ENCODE assay signal across 8 cellular contexts in genomic region chr1:156338180-156338973, GRCh38. TPM values are rescaled to one million over a fixed set of nuclear protein-coding genes. Genes with fewer than 3 reads are reported as not detected.
DNase-seq lines count a peak whose midpoint lies in the region; ATAC-seq and TF ChIP-seq lines count a peak whose summit lies in the region.

Gene CCT3, minus strand, starts transcription at chr1:156338292. Its CDS starts 108 bp downstream, at chr1:156338184.
Gene TSACC, plus strand, starts transcription at chr1:156338526. Its CDS starts 1,232 bp downstream, at chr1:156339758.

- H3K23ac ChIP-seq in neuronal stem cell (ENCODE audit: low read depth, low read length, poor library complexity): peak within 1 kb of the TSS; percentile 60

- peak within 1 kb of the TSS; percentile 84 for H2BK5ac ChIP-seq in neuronal stem cell (ENCODE audit: low read length)

- ATAC-seq in gastroesophageal sphincter: peak; percentile 99

- peak within 1 kb of the TSS; percentile 77 for H3K4me2 ChIP-seq in neuronal stem cell (ENCODE audit: insufficient read depth, low read length, poor library complexity, severe bottlenecking)

- peak within 1 kb of the TSS; percentile 86 for H3K4me3 ChIP-seq in HFF-Myc (replicated peaks; ENCODE audit: low read depth, low read length)
- peak within 1 kb of the TSS; percentile 57 for H3K4me3 ChIP-seq in SJSA1
- peak within 1 kb of the TSS; percentile 48 to 77 for H3K4me3 ChIP-seq in gastroesophageal sphincter
- peak within 1 kb of the TSS; percentile 57 to 94 for H3K4me3 ChIP-seq in neuronal stem cell (ENCODE audit: low read length in 2 of 2)
- H3K4me3 ChIP-seq in subcutaneous abdominal adipose tissue (ENCODE audit: low read depth in 1 of 5, low read length in 5 of 5): peak within 1 kb of the TSS; percentile 77 to 98 (median 91)

- no peaks in the 10 kb centered on the region for H3K79me1 ChIP-seq in neuronal stem cell (ENCODE audit: low read depth, low read length)

- H4K91ac ChIP-seq in neuronal stem cell (ENCODE audit: low read depth, low read length, poor library complexity): no peak within 1 kb of the TSS

- H3K4me1 Mint-ChIP-seq in activated naive CD4-positive, alpha-beta T cell treated with anti-CD3 and anti-CD28 coated beads for 36 hours (ENCODE audit: low read depth): peaks cover 32% of the 10 kb centered on the region

- no peak within 1 kb of the TSS for H2AK5ac ChIP-seq in neuronal stem cell (ENCODE audit: low read depth, low read length)

- CTCF ChIA-PET in activated naive CD4-positive, alpha-beta T cell treated with anti-CD3 and anti-CD28 coated beads for 36 hours (lab: Charles Lee): interaction anchor here (0.8 to 1.6 kb wide), 4 partner anchors 19 to 522 kb away, joined by 3 to 6 read pairs (median 4); no protein-coding TSS in a partner anchor

- DNase-seq in GM04503 (ENCODE audit: low read depth): peak; percentile 99
- DNase-seq in HFF-Myc (ENCODE audit: extremely low read depth, low read depth): peak; percentile 100
- DNase-seq in MV-4-11 (lab: John Stamatoyannopoulos, UW): peak; percentile 99
- peak; percentile 99 to 100 for DNase-seq in SJSA1 (ENCODE audit: low read depth in 1 of 2, low spot score in 2 of 2)
- peak; percentile 99 for DNase-seq in activated naive CD4-positive, alpha-beta T cell treated with anti-CD3 and anti-CD28 coated beads for 36 hours
- DNase-seq in neuronal stem cell (ENCODE audit: low spot score): peak; percentile 100

- TF ChIP-seq CTCF in HFF-Myc (IDR thresholded peaks at IDR 0.05; ENCODE audit: low read depth, low read length, missing control alignments): no peak
- no peak for TF ChIP-seq CTCF in gastroesophageal sphincter (IDR thresholded peaks at IDR 0.05)

- 0% methylated on average over 10 of the region's 47 CpGs for WGBS in gastroesophageal sphincter (ENCODE audit: low coverage in 1 of 2), 2 donors
- no CpG with 5 or more reads among the region's 47 CpGs for WGBS in neuronal stem cell (ENCODE audit: extremely low coverage in 2 of 2, insufficient read length in 2 of 2, insufficient replicate concordance in 1 of 2), 2 donors

- H3K4me3 Mint-ChIP-seq in activated naive CD4-positive, alpha-beta T cell treated with anti-CD3 and anti-CD28 coated beads for 36 hours: peak within 1 kb of the TSS; percentile 97

- no peak within 1 kb of the TSS for H3K14ac ChIP-seq in neuronal stem cell (ENCODE audit: low read length)

- H3K9ac ChIP-seq in neuronal stem cell (ENCODE audit: low read depth, low read length, poor library complexity) (peak within 1 kb of the TSS; percentile 88), subcutaneous abdominal adipose tissue (ENCODE audit: low read length in 5 of 5) (peak within 1 kb of the TSS; percentile 79 to 97 (median 91))

- H4K8ac ChIP-seq in neuronal stem cell (ENCODE audit: low read depth, low read length): no peak within 1 kb of the TSS

- H3K9me3 ChIP-seq in SJSA1 (replicated peaks) (no peaks in the 10 kb centered on the region), gastroesophageal sphincter (no peaks in the 10 kb centered on the region), neuronal stem cell (replicated peaks in 1 of 2; ENCODE audit: control insufficient read depth in 2 of 2, insufficient read depth in 1 of 2, low read depth in 1 of 2, low read length in 2 of 2) (no peaks in the 10 kb centered on the region), subcutaneous abdominal adipose tissue (ENCODE audit: control insufficient read depth in 5 of 5, low read length in 5 of 5) (no peaks in the 10 kb centered on the region)

- no peaks in the 10 kb centered on the region for H3K27me3 Mint-ChIP-seq in activated naive CD4-positive, alpha-beta T cell treated with anti-CD3 and anti-CD28 coated beads for 36 hours (ENCODE audit: low read depth)

- no peak within 1 kb of the TSS for H2BK120ac ChIP-seq in neuronal stem cell (ENCODE audit: low read depth, low read length)

- intact Hi-C loops in activated naive CD4-positive, alpha-beta T cell treated with anti-CD3 and anti-CD28 coated beads for 36 hours (cut with micrococcal nuclease): loop anchor here (1.0 to 5.0 kb wide), 17 partner anchors 18 to 428 kb away; partner anchors contain the start of genes GLMP, ISG20L2, KHDC4 and LAMTOR2

- H3K27ac Mint-ChIP-seq in activated naive CD4-positive, alpha-beta T cell treated with anti-CD3 and anti-CD28 coated beads for 36 hours: peak within 1 kb of the TSS; percentile 93

- TF ChIP-seq POLR2A in gastroesophageal sphincter (IDR thresholded peaks at IDR 0.05): peak; percentile 43 to 57

- H3K27me3 ChIP-seq in SJSA1 (replicated peaks): no peaks in the 10 kb centered on the region
- no peaks in the 10 kb centered on the region for H3K27me3 ChIP-seq in gastroesophageal sphincter
- peaks cover 0 to 9% (median 0%) of the 10 kb centered on the region in 3 experiments for H3K27me3 ChIP-seq in neuronal stem cell (ENCODE audit: control insufficient read depth in 3 of 3, insufficient read depth in 3 of 3, low read depth in 1 of 3, low read length in 3 of 3)
- no peaks in the 10 kb centered on the region for H3K27me3 ChIP-seq in subcutaneous abdominal adipose tissue (ENCODE audit: control insufficient read depth in 5 of 5, insufficient read depth in 4 of 5, low read length in 5 of 5)

- peak within 1 kb of the TSS; percentile 96 for H3K18ac ChIP-seq in neuronal stem cell (ENCODE audit: low read length)

- no peak within 1 kb of the TSS for H2BK15ac ChIP-seq in neuronal stem cell (ENCODE audit: low read length)

- TF ChIP-seq EP300 in gastroesophageal sphincter (IDR thresholded peaks at IDR 0.05): no peak

- peak within 1 kb of the TSS; percentile 95 for H2AFZ ChIP-seq in neuronal stem cell (ENCODE audit: low read length)

- H3K36me3 ChIP-seq in SJSA1 (peaks cover 39% of the 10 kb centered on the region), gastroesophageal sphincter (peaks cover 0 to 24% of the 10 kb centered on the region in 2 donors), neuronal stem cell (replicated peaks in 1 of 2; ENCODE audit: control insufficient read depth in 2 of 2, insufficient read depth in 2 of 2, low read length in 2 of 2) (peaks cover 12 to 35% of the 10 kb centered on the region in 2 donors), subcutaneous abdominal adipose tissue (ENCODE audit: control insufficient read depth in 5 of 5, insufficient read depth in 5 of 5, low read length in 5 of 5) (peaks cover 13 to 22% (median 22%) of the 10 kb centered on the region in 5 donors)

- H3K4me1 ChIP-seq in SJSA1 (replicated peaks) (peaks cover 10% of the 10 kb centered on the region), gastroesophageal sphincter (peaks cover 0 to 27% (median 12%) of the 10 kb centered on the region in 3 donors), neuronal stem cell (ENCODE audit: control insufficient read depth in 2 of 2, insufficient read depth in 1 of 2, low read depth in 1 of 2, low read length in 2 of 2) (peaks cover 2 to 5% of the 10 kb centered on the region in 2 donors), subcutaneous abdominal adipose tissue (ENCODE audit: control insufficient read depth in 5 of 5, insufficient read depth in 5 of 5, low read length in 5 of 5) (peaks cover 2 to 29% (median 18%) of the 10 kb centered on the region in 5 donors)

- H3K36me3 Mint-ChIP-seq in activated naive CD4-positive, alpha-beta T cell treated with anti-CD3 and anti-CD28 coated beads for 36 hours (ENCODE audit: low read depth): peaks cover 28% of the 10 kb centered on the region

- H3K4ac ChIP-seq in neuronal stem cell (ENCODE audit: low read length): no peak within 1 kb of the TSS

- H2BK12ac ChIP-seq in neuronal stem cell (ENCODE audit: low read length): peak within 1 kb of the TSS; percentile 88

- no peak within 1 kb of the TSS for H3K27ac ChIP-seq in SJSA1
- peak within 1 kb of the TSS; percentile 3 to 91 (median 88) for H3K27ac ChIP-seq in gastroesophageal sphincter
- H3K27ac ChIP-seq in neuronal stem cell (replicated peaks; ENCODE audit: low read length): peak within 1 kb of the TSS; percentile 67
- peak within 1 kb of the TSS; percentile 94 for H3K27ac ChIP-seq in subcutaneous abdominal adipose tissue (ENCODE audit: low read depth, low read length)

- H3K9me3 Mint-ChIP-seq in activated naive CD4-positive, alpha-beta T cell treated with anti-CD3 and anti-CD28 coated beads for 36 hours: no peaks in the 10 kb centered on the region

RNA-seq across cellular contexts. Expression of gene CCT3, which starts in this region (rescaled TPM):
- 406 and 520 TPM in 2 replicates for total RNA-seq in SJSA1 (2014; rRNA removed; shearing (Covaris generic))
- 100 to 1,000 TPM; 332 to 349 TPM for total RNA-seq in activated naive CD4-positive, alpha-beta T cell treated with anti-CD3 and anti-CD28 coated beads for 36 hours
- total RNA-seq in gastroesophageal sphincter: 100 to 1,000 TPM; 189 to 224 (median 209) TPM
- 153 TPM for polyA plus RNA-seq in neuronal stem cell (2013, experiment 1 of 2)
- polyA plus RNA-seq in neuronal stem cell (2013, experiment 2 of 2): 152 TPM

RNA-seq across cellular contexts. Expression of gene TSACC, which starts in this region (rescaled TPM):
- total RNA-seq in SJSA1 (2014; rRNA removed; shearing (Covaris generic)): not detected in 2 replicates
- under 1 TPM in 1 of 2 experiments, not detected in 1; 0.57 TPM for total RNA-seq in activated naive CD4-positive, alpha-beta T cell treated with anti-CD3 and anti-CD28 coated beads for 36 hours
- total RNA-seq in gastroesophageal sphincter: not detected
- polyA plus RNA-seq in neuronal stem cell (2013, experiment 1 of 2): 0.52 TPM
- 0.66 TPM for polyA plus RNA-seq in neuronal stem cell (2013, experiment 2 of 2)
